ENCODE assay signal across 18 cellular contexts in genomic region chr10:97297556-97298222, GRCh38. TPM values are rescaled to one million over a fixed set of nuclear protein-coding genes. Genes with fewer than 3 reads are reported as not detected.
DNase-seq lines count a peak whose midpoint lies in the region; ATAC-seq and TF ChIP-seq lines count a peak whose summit lies in the region.
"Had no signal": no experiment of that assay in that cellular context is flagged by ENCODE, and none has a peak within 500 bp of the region (broad histone marks: within the 10 kb centered on the region; RNA-seq: fewer than 3 reads in every experiment).

No MANE protein-coding gene starts in this region.

- peak overlapping the region; percentile 55; the same call in 1 of the 2 replicates for H2AFZ ChIP-seq in Loucy (ENCODE audit: low read length)

- no peak overlapping the region for H3K4me3 ChIP-seq in Loucy (ENCODE audit: low read length, poor library complexity, severe bottlenecking)
- H3K4me3 ChIP-seq in brain microvascular endothelial cell (ENCODE audit: low read depth, low read length), result no peak overlapping the region
- no peak overlapping the region for H3K4me3 ChIP-seq in right lobe of liver
- H3K4me3 ChIP-seq: right atrium auricular region had no signal

- H4K20me1 ChIP-seq in Loucy (ENCODE audit: insufficient read depth, low read length, poor library complexity, severe bottlenecking), result no peaks in the 10 kb centered on the region

- H3K4me2 ChIP-seq in Loucy (ENCODE audit: low read depth, low read length, poor library complexity, severe bottlenecking), result no peak overlapping the region

- H3K9me2 ChIP-seq in Loucy (replicated peaks; ENCODE audit: low read depth, low read length), result no peaks in the 10 kb centered on the region

- TF ChIP-seq CTCF in Loucy (conservative IDR thresholded peaks at IDR 0.05; ENCODE audit: low read length) (no peak), brain microvascular endothelial cell (IDR thresholded peaks at IDR 0.05; ENCODE audit: low read depth, low read length, missing control alignments) (no peak), right lobe of liver (IDR thresholded peaks at IDR 0.05) (no peak)

- no peaks in the 10 kb centered on the region for H3K79me2 ChIP-seq in Loucy (ENCODE audit: insufficient read depth, low read length)

- no peaks in the 10 kb centered on the region for H3K36me3 ChIP-seq in Loucy (ENCODE audit: insufficient read depth, low read length)
- no peaks in the 10 kb centered on the region for H3K36me3 ChIP-seq in brain microvascular endothelial cell (replicated peaks)
- H3K36me3 ChIP-seq in right lobe of liver, result no peaks in the 10 kb centered on the region
- H3K36me3 ChIP-seq: right atrium auricular region had no signal

- no peak overlapping the region for H3K27ac ChIP-seq in brain microvascular endothelial cell
- peak overlapping the region; percentile 23 to 74 (median 71) for H3K27ac ChIP-seq in right lobe of liver
- H3K27ac ChIP-seq: foreskin keratinocyte, right atrium auricular region had no signal

- TF ChIP-seq POLR2A in right lobe of liver (IDR thresholded peaks at IDR 0.05), result no peak

- H3K4me1 ChIP-seq in Loucy (ENCODE audit: insufficient read depth, low read length, poor library complexity, severe bottlenecking) (no peaks in the 10 kb centered on the region), right lobe of liver (peaks cover 0 to 39% (median 13%) of the 10 kb centered on the region in 4 donors)
- H3K4me1 ChIP-seq: foreskin keratinocyte had no signal

- WGBS in right lobe of liver (ENCODE audit: insufficient coverage, low coverage, low lambda C conversion rate, missing lambda C conversion rate), result 30% methylated on average over 8 of the region's 8 CpGs

- H3K9ac ChIP-seq in Loucy (ENCODE audit: low read depth, low read length, poor library complexity, severe bottlenecking), result no peak overlapping the region

- in situ Hi-C loops in brain microvascular endothelial cell (cut with HindIII; ENCODE audit: low pct_ligation_motif_present, low sequenced_read_pairs), result no loop called here

- intact Hi-C loops in right lobe of liver (cut with DNase I), result no loop called here
- intact Hi-C loops in sciatic nerve (cut with DNase I), result no loop called here

- H3F3A ChIP-seq in Loucy (ENCODE audit: low read depth), result no peaks in the 10 kb centered on the region

- H3K27me3 ChIP-seq in Loucy (ENCODE audit: insufficient read depth, low read length, poor library complexity, severe bottlenecking), result no peaks in the 10 kb centered on the region
- H3K27me3 ChIP-seq in brain microvascular endothelial cell (replicated peaks), result no peaks in the 10 kb centered on the region
- H3K27me3 ChIP-seq in right lobe of liver, result no peaks in the 10 kb centered on the region
- H3K27me3 ChIP-seq: foreskin keratinocyte, right atrium auricular region had no signal

- ATAC-seq in right lobe of liver, result peak; percentile 57 to 83 (median 61)
- ATAC-seq in sciatic nerve, result peak; percentile 31
- ATAC-seq in GM19351 (IDR thresholded peaks at IDR 0.05; ENCODE audit: unreplicated experiment), result no peak
- ATAC-seq: activated CD8-positive, alpha-beta T cell treated with anti-CD3 and anti-CD28 coated beads, Interleukin-2, amount 10 ng/mL, durations not matched to agents 7 days and 5 days; foreskin keratinocyte; stimulated activated naive B cell treated with anti-CD40 and anti-IgM and Interleukin-4, amounts not matched to agents 10 μg/mL and 1 μg/mL and 100 μg/mL, for 72 hours had no signal

- DNase-seq in brain microvascular endothelial cell, result peak; percentile 52
- DNase-seq in right lobe of liver, result peak in 1 of 3 donors; percentile 53
- no peak for DNase-seq in sciatic nerve (ENCODE audit: low spot score)
- DNase-seq in DMS153 (lab: John Stamatoyannopoulos, UW), result no peak
- no peak for DNase-seq in cerebellar nuclear complex (lab: John Stamatoyannopoulos, UW)
- DNase-seq: activated CD8-positive, alpha-beta T cell treated with anti-CD3 and anti-CD28 coated beads, Interleukin-2, amount 10 ng/mL, durations not matched to agents 7 days and 5 days; activated naive CD4-positive, alpha-beta T cell treated with anti-CD3 and anti-CD28 coated beads, Interleukin-2, amount 50 U/mL, for 16 hours; activated T-cell treated with anti-CD3 and anti-CD28 coated beads, Interleukin-2, amount 50 U/mL, for 24 hours; cortex of kidney; foreskin keratinocyte; hippocampal formation; islet precursor cell; NCI-H1417; NCI-H526 treated with DMSO at 0.1 percent for 48 hours; stimulated activated naive B cell treated with anti-CD40 and anti-IgM and Interleukin-4, amounts not matched to agents 10 μg/mL and 1 μg/mL and 100 μg/mL, for 72 hours had no signal

- H3K9me3 ChIP-seq in Loucy (ENCODE audit: insufficient read depth, low read depth, low read length) (no peaks in the 10 kb centered on the region), right lobe of liver (no peaks in the 10 kb centered on the region)
- H3K9me3 ChIP-seq: right atrium auricular region had no signal

RNA-seq across cellular contexts. Expression of gene ARHGAP19, which starts 5.3 kb away (rescaled TPM):
- total RNA-seq in right lobe of liver (1 to 10 TPM; 2.3 to 5.5 (median 3.4) TPM), sciatic nerve (138 TPM)

RNA-seq across cellular contexts. Expression of gene FRAT1, which starts 21.4 kb away (rescaled TPM):
- total RNA-seq in right lobe of liver (1 to 10 TPM; 3.5 to 8.5 (median 7.4) TPM), sciatic nerve (4.1 TPM)

RNA-seq across cellular contexts. Expression of gene FRAT2, which starts 36.8 kb away (rescaled TPM):
- total RNA-seq in right lobe of liver (10 to 100 TPM in 2 of 6 experiments, 1 to 10 TPM in 4; 8.3 to 11.4 (median 9.7) TPM), sciatic nerve (8.0 TPM)

Comparison
In these comparisons a context has a peak if more than half of its experiments do, and no peak if none do; other contexts are left out.
1. RNA of gene ARHGAP19, which starts 5.3 kb away (total RNA-seq): 138 TPM in sciatic nerve (single experiment); 2.3 to 5.5 TPM in right lobe of liver; every median in the first group is over 10 times any median in the second.